Comparison of ENCODE assay signal across 24 cellular contexts in the genomic region with DNA sequence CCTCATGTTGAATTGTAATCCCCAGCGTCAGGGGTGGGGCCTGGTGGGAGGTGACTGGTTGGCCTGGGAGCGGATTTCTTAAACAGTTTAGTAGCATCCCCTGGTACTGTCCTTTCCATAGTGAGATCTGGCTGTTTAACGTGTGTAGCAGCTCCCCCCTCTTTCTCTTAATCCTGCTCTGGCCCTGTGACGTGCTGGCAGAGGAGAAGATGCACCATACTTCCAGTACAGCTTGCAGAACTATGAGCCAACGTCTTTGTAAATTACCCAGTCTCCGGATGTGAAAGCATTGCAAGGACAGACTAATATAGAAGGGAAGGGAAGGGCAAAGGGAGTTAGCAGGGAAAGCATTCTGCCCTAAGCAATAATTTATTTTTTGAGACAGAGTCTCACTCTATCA.
"Had no signal": no experiment of that assay in that cellular context is flagged by ENCODE, and none has a peak within 500 bp of the region (broad histone marks: within the 10 kb centered on the region; RNA-seq: fewer than 3 reads in every experiment).

No MANE protein-coding gene starts in this region.

- H3K27ac ChIP-seq: dorsolateral prefrontal cortex, heart left ventricle, left lung, lower lobe of right lung, neural progenitor cell, tibial artery, upper lobe of left lung, uterus had no signal

- H3K36me3 ChIP-seq: heart left ventricle, left lung, lower lobe of right lung, neural progenitor cell, pancreas, tibial artery, upper lobe of left lung, uterus had no signal

- H3K4me1 ChIP-seq: heart left ventricle, left lung, lower lobe of right lung, neural progenitor cell, pancreas, tibial artery, upper lobe of left lung, uterus had no signal

- ATAC-seq: heart left ventricle; right cardiac atrium; stimulated activated effector memory CD8-positive, alpha-beta T cell treated with anti-CD3 and anti-CD28 coated beads, Interleukin-12 subunit alpha, Interleukin-12 subunit beta, amount 100 ng/mL, for 72 hours; stimulated activated naive CD8-positive, alpha-beta T cell treated with anti-CD3 and anti-CD28 coated beads, Interleukin-15, Interleukin-2, amounts not matched to agents 100 U/mL and 50 U/mL, for 24 hours had no signal

- H3K4me3 Mint-ChIP-seq: memory B cell; mesothelial cell of epicardium; natural killer cell; neural progenitor cell; stimulated activated effector memory CD8-positive, alpha-beta T cell treated with anti-CD3 and anti-CD28 coated beads, Interleukin-12 subunit alpha, Interleukin-12 subunit beta, amount 100 ng/mL, for 72 hours had no signal

- H3K4me2 ChIP-seq: neural progenitor cell, smooth muscle cell had no signal

- H3K9me3 ChIP-seq: lower lobe of right lung, pancreas, upper lobe of left lung, uterus had no signal

- H3K36me3 Mint-ChIP-seq: mesothelial cell of epicardium; natural killer cell; neural progenitor cell; stimulated activated effector memory CD8-positive, alpha-beta T cell treated with anti-CD3 and anti-CD28 coated beads, Interleukin-12 subunit alpha, Interleukin-12 subunit beta, amount 100 ng/mL, for 72 hours had no signal

- H3K27me3 Mint-ChIP-seq: progenitor cell of endocrine pancreas had no signal

- DNase-seq: cortex of kidney; effector CD8-positive, alpha-beta T cell; foreskin melanocyte; heart left ventricle; hypothalamus; lower lobe of right lung; natural killer cell; occipital lobe; pancreas; right cardiac atrium; stimulated activated CD4-positive, alpha-beta T cell treated with anti-CD3 and anti-CD28 coated beads, Interleukin-4, amount 100 ng/mL, for 1 hour; stimulated activated CD8-positive, alpha-beta memory T cell treated with anti-CD3 and anti-CD28 coated beads, Interleukin-4, amount 100 ng/mL, for 48 hours; stimulated activated naive CD8-positive, alpha-beta T cell treated with anti-CD3 and anti-CD28 coated beads, Interleukin-15, Interleukin-2, amounts not matched to agents 100 U/mL and 50 U/mL, for 24 hours; tibial artery; upper lobe of left lung; uterus had no signal

- H3K4me1 Mint-ChIP-seq: memory B cell; mesothelial cell of epicardium; natural killer cell; stimulated activated effector memory CD8-positive, alpha-beta T cell treated with anti-CD3 and anti-CD28 coated beads, Interleukin-12 subunit alpha, Interleukin-12 subunit beta, amount 100 ng/mL, for 72 hours had no signal

- H3K27ac Mint-ChIP-seq: memory B cell; mesothelial cell of epicardium; natural killer cell; neural progenitor cell; progenitor cell of endocrine pancreas; stimulated activated effector memory CD8-positive, alpha-beta T cell treated with anti-CD3 and anti-CD28 coated beads, Interleukin-12 subunit alpha, Interleukin-12 subunit beta, amount 100 ng/mL, for 72 hours had no signal

- H3K27me3 ChIP-seq: dorsolateral prefrontal cortex, heart left ventricle, left lung, neural progenitor cell, pancreas, tibial artery, upper lobe of left lung, uterus had no signal

- H3K9me3 Mint-ChIP-seq: natural killer cell; stimulated activated effector memory CD8-positive, alpha-beta T cell treated with anti-CD3 and anti-CD28 coated beads, Interleukin-12 subunit alpha, Interleukin-12 subunit beta, amount 100 ng/mL, for 72 hours had no signal

- H3K4me3 ChIP-seq: dorsolateral prefrontal cortex, heart left ventricle, left lung, lower lobe of right lung, neural progenitor cell, pancreas, smooth muscle cell, tibial artery, upper lobe of left lung, uterus had no signal
